22 cellular contexts compared by ENCODE assay signal in genomic region chr2:135097532-135098231, GRCh38. TPM values are rescaled to one million over a fixed set of nuclear protein-coding genes. Genes with fewer than 3 reads are reported as not detected.
DNase-seq lines count a peak whose midpoint lies in the region; ATAC-seq and TF ChIP-seq lines count a peak whose summit lies in the region.
"Had no signal": no experiment of that assay in that cellular context is flagged by ENCODE, and none has a peak within 500 bp of the region (broad histone marks: within the 10 kb centered on the region; RNA-seq: fewer than 3 reads in every experiment).

No MANE protein-coding gene starts in this region.

- peaks cover 37% of the 10 kb centered on the region for H3K36me3 Mint-ChIP-seq in activated CD4-positive, alpha-beta T cell treated with anti-CD3 and anti-CD28 coated beads for 36 hours (ENCODE audit: low read depth)
- peaks cover 29% of the 10 kb centered on the region for H3K36me3 Mint-ChIP-seq in activated CD4-positive, alpha-beta T cell treated with anti-CD3 and anti-CD28 coated beads, Interleukin-2, amount 10 ng/mL, durations not matched to agents 7 days and 5 days (ENCODE audit: low read depth)
- H3K36me3 Mint-ChIP-seq in CD4-positive, CD25-positive, alpha-beta regulatory T cell, result peaks cover 41% of the 10 kb centered on the region
- peaks cover 6% of the 10 kb centered on the region for H3K36me3 Mint-ChIP-seq in chondrocyte (ENCODE audit: low read depth)
- H3K36me3 Mint-ChIP-seq in memory B cell, result peaks cover 34% of the 10 kb centered on the region

- no peaks in the 10 kb centered on the region for H3K9me3 ChIP-seq in CD4-positive, CD25-positive, alpha-beta regulatory T cell (ENCODE audit: control insufficient read depth in 2 of 2, low read length in 2 of 2)
- H3K9me3 ChIP-seq: A549 had no signal

- no peak overlapping the region for H3K4me3 ChIP-seq in CD4-positive, CD25-positive, alpha-beta regulatory T cell (ENCODE audit: low read depth, low read length)
- H3K4me3 ChIP-seq: A549 had no signal

- H3K27me3 ChIP-seq in CD4-positive, CD25-positive, alpha-beta regulatory T cell (ENCODE audit: control insufficient read depth, insufficient read depth, low read length), result no peaks in the 10 kb centered on the region

- CTCF ChIA-PET in activated CD4-positive, alpha-beta T cell treated with anti-CD3 and anti-CD28 coated beads for 36 hours (lab: Charles Lee), result interaction anchor here (0.6 kb wide), 1 partner anchor 1381 kb away, joined by 3 read pairs; no protein-coding TSS in a partner anchor
- CTCF ChIA-PET in activated CD4-positive, alpha-beta T cell treated with anti-CD3 and anti-CD28 coated beads, Interleukin-2, amount 10 ng/mL, durations not matched to agents 7 days and 5 days (lab: Charles Lee), result no interaction called here

- H3K27ac Mint-ChIP-seq in activated CD4-positive, alpha-beta T cell treated with anti-CD3 and anti-CD28 coated beads for 36 hours, result peak overlapping the region; percentile 27
- no peak overlapping the region for H3K27ac Mint-ChIP-seq in activated CD4-positive, alpha-beta T cell treated with anti-CD3 and anti-CD28 coated beads, Interleukin-2, amount 10 ng/mL, durations not matched to agents 7 days and 5 days
- H3K27ac Mint-ChIP-seq in CD4-positive, CD25-positive, alpha-beta regulatory T cell, result peak overlapping the region in 2 of 3 donors; percentile 8 to 45
- H3K27ac Mint-ChIP-seq in chondrocyte (ENCODE audit: unreplicated experiment) (peak overlapping the region; percentile 39), memory B cell (peak overlapping the region; percentile 39)
- H3K27ac Mint-ChIP-seq: CD8-positive, alpha-beta T cell; HFFc6 had no signal

- no peak for DNase-seq in activated CD4-positive, alpha-beta T cell treated with anti-CD3 and anti-CD28 coated beads for 36 hours
- no peak for DNase-seq in activated CD4-positive, alpha-beta T cell treated with anti-CD3 and anti-CD28 coated beads, Interleukin-2, amount 10 ng/mL, durations not matched to agents 7 days and 5 days
- no peak for DNase-seq in CD4-positive, CD25-positive, alpha-beta regulatory T cell
- DNase-seq in chondrocyte (ENCODE audit: low spot score), result no peak
- DNase-seq in memory B cell (ENCODE audit: low spot score in 2 of 2), result no peak
- DNase-seq in activated CD4-positive, CD25-positive, alpha-beta regulatory T cell treated with anti-CD3 and anti-CD28 coated beads, Interleukin-2, amount 50 U/mL, for 72 hours, result no peak
- DNase-seq: AML-193; Calu3; CD8-positive, alpha-beta T cell; DMS79 treated with DMSO at 0.1 percent for 48 hours; GF-D8; GOT3; H7; HFFc6 had no signal

- H3K4me1 Mint-ChIP-seq in activated CD4-positive, alpha-beta T cell treated with anti-CD3 and anti-CD28 coated beads for 36 hours, result peaks cover 30% of the 10 kb centered on the region
- H3K4me1 Mint-ChIP-seq in activated CD4-positive, alpha-beta T cell treated with anti-CD3 and anti-CD28 coated beads, Interleukin-2, amount 10 ng/mL, durations not matched to agents 7 days and 5 days, result peaks cover 11% of the 10 kb centered on the region
- peaks cover 5 to 25% (median 19%) of the 10 kb centered on the region in 4 donors for H3K4me1 Mint-ChIP-seq in CD4-positive, CD25-positive, alpha-beta regulatory T cell
- peaks cover 36% of the 10 kb centered on the region for H3K4me1 Mint-ChIP-seq in chondrocyte (ENCODE audit: low read depth)
- H3K4me1 Mint-ChIP-seq in memory B cell, result peaks cover 6% of the 10 kb centered on the region

- no peak overlapping the region for H3K27ac ChIP-seq in CD4-positive, CD25-positive, alpha-beta regulatory T cell (ENCODE audit: insufficient read depth, low read length, poor library complexity, severe bottlenecking)
- H3K27ac ChIP-seq: 22Rv1, A549, C4-2B, HL-60 had no signal

- no peak for TF ChIP-seq CTCF in chondrocyte (IDR thresholded peaks at IDR 0.05)

- no peaks in the 10 kb centered on the region for H3K27me3 Mint-ChIP-seq in activated CD4-positive, alpha-beta T cell treated with anti-CD3 and anti-CD28 coated beads for 36 hours
- H3K27me3 Mint-ChIP-seq in activated CD4-positive, alpha-beta T cell treated with anti-CD3 and anti-CD28 coated beads, Interleukin-2, amount 10 ng/mL, durations not matched to agents 7 days and 5 days, result no peaks in the 10 kb centered on the region
- H3K27me3 Mint-ChIP-seq in CD4-positive, CD25-positive, alpha-beta regulatory T cell, result no peaks in the 10 kb centered on the region
- H3K27me3 Mint-ChIP-seq in chondrocyte (ENCODE audit: low read depth) (no peaks in the 10 kb centered on the region), memory B cell (no peaks in the 10 kb centered on the region)

- no peak overlapping the region for H3K4me3 Mint-ChIP-seq in activated CD4-positive, alpha-beta T cell treated with anti-CD3 and anti-CD28 coated beads for 36 hours
- no peak overlapping the region for H3K4me3 Mint-ChIP-seq in activated CD4-positive, alpha-beta T cell treated with anti-CD3 and anti-CD28 coated beads, Interleukin-2, amount 10 ng/mL, durations not matched to agents 7 days and 5 days
- H3K4me3 Mint-ChIP-seq in CD4-positive, CD25-positive, alpha-beta regulatory T cell, result peak overlapping the region in 1 of 4 donors; percentile 2
- no peak overlapping the region for H3K4me3 Mint-ChIP-seq in chondrocyte (ENCODE audit: unreplicated experiment)
- no peak overlapping the region for H3K4me3 Mint-ChIP-seq in memory B cell
- H3K4me3 Mint-ChIP-seq: CD8-positive, alpha-beta T cell; HFFc6 had no signal

- no peaks in the 10 kb centered on the region for H3K9me3 Mint-ChIP-seq in activated CD4-positive, alpha-beta T cell treated with anti-CD3 and anti-CD28 coated beads for 36 hours (ENCODE audit: low read depth)
- H3K9me3 Mint-ChIP-seq in activated CD4-positive, alpha-beta T cell treated with anti-CD3 and anti-CD28 coated beads, Interleukin-2, amount 10 ng/mL, durations not matched to agents 7 days and 5 days, result no peaks in the 10 kb centered on the region
- H3K9me3 Mint-ChIP-seq in CD4-positive, CD25-positive, alpha-beta regulatory T cell, result no peaks in the 10 kb centered on the region
- no peaks in the 10 kb centered on the region for H3K9me3 Mint-ChIP-seq in chondrocyte (ENCODE audit: low read depth)
- no peaks in the 10 kb centered on the region for H3K9me3 Mint-ChIP-seq in memory B cell
- H3K9me3 Mint-ChIP-seq: CD8-positive, alpha-beta T cell; HFFc6 had no signal

- ATAC-seq in activated CD4-positive, alpha-beta T cell treated with anti-CD3 and anti-CD28 coated beads for 36 hours, result no peak
- ATAC-seq in CD4-positive, CD25-positive, alpha-beta regulatory T cell (ENCODE audit: low read depth in 2 of 2), result no peak
- ATAC-seq in memory B cell (ENCODE audit: low read depth) (no peak), GM18909 (IDR thresholded peaks at IDR 0.05; ENCODE audit: poor library complexity, unreplicated experiment) (no peak)
- ATAC-seq: A549; CD8-positive, alpha-beta T cell; HCT116 had no signal

- POLR2A ChIA-PET in activated CD4-positive, alpha-beta T cell treated with anti-CD3 and anti-CD28 coated beads for 36 hours (lab: Charles Lee), result no interaction called here
- POLR2A ChIA-PET in activated CD4-positive, alpha-beta T cell treated with anti-CD3 and anti-CD28 coated beads, Interleukin-2, amount 10 ng/mL, durations not matched to agents 7 days and 5 days (lab: Charles Lee), result no interaction called here

- intact Hi-C loops in activated CD4-positive, alpha-beta T cell treated with anti-CD3 and anti-CD28 coated beads for 36 hours (cut with DNase I, micrococcal nuclease), result no loop called here

- H3K36me3 ChIP-seq in CD4-positive, CD25-positive, alpha-beta regulatory T cell (ENCODE audit: control insufficient read depth, insufficient read depth, low read length), result peaks cover 26% of the 10 kb centered on the region

- no peaks in the 10 kb centered on the region for H3K4me1 ChIP-seq in CD4-positive, CD25-positive, alpha-beta regulatory T cell (ENCODE audit: control insufficient read depth, insufficient read depth, low read length, poor library complexity, severe bottlenecking)

RNA-seq across cellular contexts. Expression of gene RAB3GAP1, which starts 45.6 kb away (rescaled TPM):
- total RNA-seq in activated CD4-positive, alpha-beta T cell treated with anti-CD3 and anti-CD28 coated beads for 36 hours, result 10 to 100 TPM; 34.5 to 39.8 TPM
- 10 to 100 TPM; 21.1 to 22.8 TPM for total RNA-seq in activated CD4-positive, alpha-beta T cell treated with anti-CD3 and anti-CD28 coated beads, Interleukin-2, amount 10 ng/mL, durations not matched to agents 7 days and 5 days
- total RNA-seq in CD4-positive, CD25-positive, alpha-beta regulatory T cell, result 40.1 TPM
- 10 to 100 TPM; 15.4 to 21.2 (median 18.2) TPM for polyA plus RNA-seq in CD4-positive, CD25-positive, alpha-beta regulatory T cell
- 47.2 to 50.4 TPM (median 48.7 TPM) in 3 replicates for total RNA-seq in chondrocyte

RNA-seq across cellular contexts. Expression of gene MAP3K19, which starts 50.4 kb away (rescaled TPM):
- not detected for total RNA-seq in activated CD4-positive, alpha-beta T cell treated with anti-CD3 and anti-CD28 coated beads for 36 hours
- not detected for total RNA-seq in activated CD4-positive, alpha-beta T cell treated with anti-CD3 and anti-CD28 coated beads, Interleukin-2, amount 10 ng/mL, durations not matched to agents 7 days and 5 days
- total RNA-seq in CD4-positive, CD25-positive, alpha-beta regulatory T cell, result not detected
- not detected for polyA plus RNA-seq in CD4-positive, CD25-positive, alpha-beta regulatory T cell
- not detected in 3 replicates for total RNA-seq in chondrocyte
- total RNA-seq: Calu3; CD8-positive, alpha-beta T cell; H7; HFFc6; HT1080 had no signal
- polyA plus RNA-seq: A549, BJ had no signal
